In genomic region chr19:45118591-45119355, GRCh38 we compare ENCODE assay signal across 1 cellular context.
A peak's percentile ranks its signal among the peaks of the same experiment; 100 is the strongest.
TF ChIP-seq lines count a peak whose summit lies in the region.

No MANE protein-coding gene starts in this region.

TF ChIP-seq in GM12878, 131 proteins besides CTCF, POLR2A, EP300 and RAD21:
- TF ChIP-seq DPF2 (IDR thresholded peaks at IDR 0.05) (peak; percentile 2; the same call in 1 of the 2 replicates), NBN (IDR thresholded peaks at IDR 0.05) (peak; percentile 88), MEF2B (IDR thresholded peaks at IDR 0.05; ENCODE audit: partially characterized antibody, poor library complexity, severe bottlenecking) (peak; percentile 31), IKZF1 (conservative IDR thresholded peaks at IDR 0.05) (peak; percentile 14; the same call in 1 of the 2 replicates), TCF12 (IDR thresholded peaks at IDR 0.05; ENCODE audit: low read depth, low read length) (peak; percentile 91; the same call in 1 of the 2 replicates), ATF7 (IDR thresholded peaks at IDR 0.05; ENCODE audit: low read depth) (peak; percentile 80), RUNX3 (IDR thresholded peaks at IDR 0.05; ENCODE audit: low read length) (peak; percentile 40; the same call in 1 of the 2 replicates), IKZF2 (IDR thresholded peaks at IDR 0.05) (peak in 1 of 2 experiments; percentile 31; a peak in 1 of 4 replicates), RELB (IDR thresholded peaks at IDR 0.05; ENCODE audit: low read depth) (peak; percentile 49; the same call in 1 of the 2 replicates), BHLHE40 (IDR thresholded peaks at IDR 0.05; ENCODE audit: borderline replicate concordance in 1 of 2, low read depth in 2 of 2, low read length in 1 of 2) (peak in 1 of 2 experiments; percentile 87; a peak in 2 of 4 replicates), NR2F1 (conservative IDR thresholded peaks at IDR 0.05) (0 out of 2 replicates have a peak, but pooled peaks have one; percentile 3), RAD51 (IDR thresholded peaks at IDR 0.05) (peak; percentile 18; the same call in 1 of the 2 replicates), PKNOX1 (IDR thresholded peaks at IDR 0.05) (peak; percentile 95), CREM (IDR thresholded peaks at IDR 0.05; ENCODE audit: low read depth) (0 out of 2 replicates have a peak, but pooled peaks have one; percentile 22), ZNF384 (IDR thresholded peaks at IDR 0.05; ENCODE audit: borderline replicate concordance, low read depth, low read length) (peak; percentile 90), TCF3 (IDR thresholded peaks at IDR 0.05; ENCODE audit: borderline replicate concordance, insufficient read depth, low read depth, low read length) (peak; percentile 43; the same call in 1 of the 2 replicates), PBX3 (IDR thresholded peaks at IDR 0.05; ENCODE audit: insufficient replicate concordance, low read depth, low read length) (peak; percentile 58), HDGF (IDR thresholded peaks at IDR 0.05) (peak; percentile 70; the same call in 1 of the 2 replicates), ZNF687 (IDR thresholded peaks at IDR 0.05) (0 out of 2 replicates have a peak, but pooled peaks have one; percentile 31), GATAD2B (conservative IDR thresholded peaks at IDR 0.05; ENCODE audit: low read depth) (0 out of 2 replicates have a peak, but pooled peaks have one; percentile 42)
